Comparison of ENCODE assay signal across 13 cellular contexts in genomic region chr1:17570228-17570627, GRCh38. TPM values are rescaled to one million over a fixed set of nuclear protein-coding genes. Genes with fewer than 3 reads are reported as not detected.
A peak's percentile ranks its signal among the peaks of the same experiment; 100 is the strongest.
DNase-seq lines count a peak whose midpoint lies in the region; ATAC-seq and TF ChIP-seq lines count a peak whose summit lies in the region.
"Had no signal": no experiment of that assay in that cellular context is flagged by ENCODE, and none has a peak within 500 bp of the region (broad histone marks: within the 10 kb centered on the region; RNA-seq: fewer than 3 reads in every experiment).

No MANE protein-coding gene starts in this region.

- intact Hi-C loops in colonic mucosa (cut with DNase I): no loop called here

- ATAC-seq in HG03571 (IDR thresholded peaks at IDR 0.05; ENCODE audit: unreplicated experiment): no peak

- peak overlapping the region; percentile 34 for H3K9ac ChIP-seq in NT2/D1 (ENCODE audit: insufficient read length, low read depth)
- peak overlapping the region in 1 of 2 donors; percentile 57 for H3K9ac ChIP-seq in colonic mucosa (ENCODE audit: low read depth in 2 of 2, low read length in 2 of 2)
- no peak overlapping the region for H3K9ac ChIP-seq in mucosa of rectum (ENCODE audit: low read depth in 1 of 2, low read length in 2 of 2)
- H3K9ac ChIP-seq in MM.1S (ENCODE audit: low read length): no peak overlapping the region

- H3K27me3 ChIP-seq in NT2/D1 (ENCODE audit: insufficient read depth, insufficient read length) (no peaks in the 10 kb centered on the region), colonic mucosa (no peaks in the 10 kb centered on the region), mucosa of rectum (ENCODE audit: control insufficient read depth in 2 of 2, insufficient read depth in 2 of 2, low read length in 2 of 2) (no peaks in the 10 kb centered on the region), suprapubic skin (no peaks in the 10 kb centered on the region), MM.1S (replicated peaks; ENCODE audit: insufficient read depth, low read length) (peaks cover 79% of the 10 kb centered on the region)

- no peak for TF ChIP-seq EP300 in suprapubic skin (IDR thresholded peaks at IDR 0.05)

- no peak overlapping the region for H2AFZ ChIP-seq in MM.1S (ENCODE audit: low read length)

- H3K4me3 ChIP-seq in NT2/D1 (ENCODE audit: insufficient read length, low read depth) (no peak overlapping the region), colonic mucosa (no peak overlapping the region), mucosa of rectum (ENCODE audit: low read length in 2 of 2) (no peak overlapping the region), suprapubic skin (no peak overlapping the region), MM.1S (ENCODE audit: low read length) (no peak overlapping the region)

- WGBS in suprapubic skin: 77% methylated on average over 3 of the region's 3 CpGs

- H3K4me2 ChIP-seq in MM.1S (ENCODE audit: low read depth, low read length): no peak overlapping the region

- no peak for TF ChIP-seq POLR2A in suprapubic skin (IDR thresholded peaks at IDR 0.05)

- H3K27ac ChIP-seq in colonic mucosa (peak overlapping the region; percentile 80), mucosa of rectum (ENCODE audit: low read depth in 2 of 2, low read length in 2 of 2) (peak overlapping the region; percentile 82 to 88), suprapubic skin (peak overlapping the region; percentile 88), MM.1S (ENCODE audit: low read length) (no peak overlapping the region)

- DNase-seq in NT2/D1 (ENCODE audit: low read depth, low spot score): no peak
- no peak for DNase-seq in colonic mucosa
- DNase-seq in suprapubic skin (ENCODE audit: low spot score in 2 of 2): no peak
- no peak for DNase-seq in NCI-H187 treated with DMSO at 0.1 percent for 48 hours (lab: John Stamatoyannopoulos, UW)
- DNase-seq in MM.1S: no peak
- DNase-seq in stimulated activated naive CD4-positive, alpha-beta T cell treated with Interleukin-2 at 50 U/mL for 16 hours (lab: John Stamatoyannopoulos, UW): no peak
- DNase-seq: activated B cell treated with CpG ODN at 0.5 μM for 24 hours; activated T-cell treated with anti-CD3 and anti-CD28 coated beads, Interleukin-2, amount 50 U/mL, for 24 hours; central memory CD4-positive, alpha-beta T cell; NCI-H345; SIG-M5 had no signal

- H3K4me1 ChIP-seq in NT2/D1 (ENCODE audit: insufficient read depth, insufficient read length): peaks cover 29% of the 10 kb centered on the region
- H3K4me1 ChIP-seq in colonic mucosa: peaks cover 45% of the 10 kb centered on the region
- peaks cover 47 to 67% of the 10 kb centered on the region in 2 donors for H3K4me1 ChIP-seq in mucosa of rectum (ENCODE audit: control insufficient read depth in 2 of 2, insufficient read depth in 2 of 2, low read length in 2 of 2)
- H3K4me1 ChIP-seq in suprapubic skin: peaks cover 83% of the 10 kb centered on the region
- H3K4me1 ChIP-seq in MM.1S (ENCODE audit: low read length): no peaks in the 10 kb centered on the region

- H3K9me3 ChIP-seq in NT2/D1 (ENCODE audit: insufficient read depth, low read length) (no peaks in the 10 kb centered on the region), colonic mucosa (no peaks in the 10 kb centered on the region), mucosa of rectum (ENCODE audit: control insufficient read depth in 2 of 2, low read length in 2 of 2) (no peaks in the 10 kb centered on the region), suprapubic skin (no peaks in the 10 kb centered on the region), MM.1S (replicated peaks; ENCODE audit: insufficient read depth, low read length) (no peaks in the 10 kb centered on the region)

- no peaks in the 10 kb centered on the region for H4K20me1 ChIP-seq in MM.1S (ENCODE audit: insufficient read depth, low read length)

- no peaks in the 10 kb centered on the region for H3F3A ChIP-seq in MM.1S (ENCODE audit: insufficient read depth, low read length)

- TF ChIP-seq CTCF in colonic mucosa (IDR thresholded peaks at IDR 0.05) (no peak), suprapubic skin (IDR thresholded peaks at IDR 0.05) (no peak), MM.1S (IDR thresholded peaks at IDR 0.05; ENCODE audit: low read length) (no peak)

- H3K9me2 ChIP-seq in MM.1S (replicated peaks; ENCODE audit: insufficient read depth, low read length): no peaks in the 10 kb centered on the region

- no peaks in the 10 kb centered on the region for H3K79me2 ChIP-seq in MM.1S (ENCODE audit: low read length)

- H3K36me3 ChIP-seq in NT2/D1 (ENCODE audit: insufficient read depth, insufficient read length, low read length) (no peaks in the 10 kb centered on the region), colonic mucosa (no peaks in the 10 kb centered on the region), mucosa of rectum (ENCODE audit: control insufficient read depth in 2 of 2, insufficient read depth in 2 of 2, low read length in 2 of 2) (no peaks in the 10 kb centered on the region), suprapubic skin (no peaks in the 10 kb centered on the region), MM.1S (replicated peaks; ENCODE audit: insufficient read depth, low read length) (no peaks in the 10 kb centered on the region)

RNA-seq across cellular contexts. Expression of gene ARHGEF10L, which starts 30.7 kb away (rescaled TPM):
- total RNA-seq in colonic mucosa (100 to 1,000 TPM in 1 of 2 donors, 10 to 100 TPM in 1; 77.5 to 133 TPM), suprapubic skin (100 to 1,000 TPM in 1 of 4 donors, 10 to 100 TPM in 3; 65.0 to 136 (median 94.1) TPM)
